1 cellular context compared by ENCODE assay signal in the genomic region with DNA sequence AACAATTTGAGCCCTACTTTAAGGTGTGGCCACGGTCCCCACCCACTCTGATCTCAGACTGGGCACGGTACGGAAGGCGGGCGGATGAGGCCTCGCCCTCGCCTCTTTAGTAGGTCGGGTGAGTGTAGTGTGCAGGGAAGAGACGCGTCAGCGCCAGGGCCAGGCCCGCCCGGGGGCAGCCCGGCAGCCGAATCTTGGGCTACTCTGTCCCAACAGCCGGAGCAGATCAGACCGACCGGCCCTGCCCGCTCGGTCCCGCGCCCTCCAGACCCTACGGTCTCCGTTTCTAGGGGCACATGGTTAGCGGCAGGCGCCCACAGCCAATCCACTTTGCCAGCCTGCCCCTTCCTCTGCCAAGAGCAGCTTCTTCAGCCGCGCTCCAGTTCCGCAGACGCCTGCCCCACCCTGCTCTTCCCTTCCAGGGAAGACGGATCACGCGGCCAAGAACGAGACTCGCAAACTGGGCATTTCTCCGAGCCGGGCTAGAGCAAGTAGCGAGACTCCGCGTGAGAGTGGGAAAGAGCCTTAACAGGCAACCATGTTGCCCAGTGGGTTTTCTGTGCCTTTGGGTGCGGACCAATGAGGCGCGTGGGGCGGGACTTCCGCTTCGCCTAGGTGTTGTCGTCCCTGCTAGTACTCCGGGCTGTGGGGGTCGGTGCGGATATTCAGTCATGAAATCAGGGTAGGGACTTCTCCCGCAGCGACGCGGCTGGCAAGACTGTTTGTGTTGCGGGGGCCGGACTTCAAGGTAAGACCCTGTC.
TF ChIP-seq lines count a peak whose summit lies in the region.

A gene with protein sequence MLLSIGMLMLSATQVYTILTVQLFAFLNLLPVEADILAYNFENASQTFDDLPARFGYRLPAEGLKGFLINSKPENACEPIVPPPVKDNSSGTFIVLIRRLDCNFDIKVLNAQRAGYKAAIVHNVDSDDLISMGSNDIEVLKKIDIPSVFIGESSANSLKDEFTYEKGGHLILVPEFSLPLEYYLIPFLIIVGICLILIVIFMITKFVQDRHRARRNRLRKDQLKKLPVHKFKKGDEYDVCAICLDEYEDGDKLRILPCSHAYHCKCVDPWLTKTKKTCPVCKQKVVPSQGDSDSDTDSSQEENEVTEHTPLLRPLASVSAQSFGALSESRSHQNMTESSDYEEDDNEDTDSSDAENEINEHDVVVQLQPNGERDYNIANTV (plus strand): TSS at position 610 of the 761 bp plus-strand sequence. CDS start 32,812 bp downstream, outside the sequence.

TF ChIP-seq in K562, 482 proteins besides CTCF, POLR2A, EP300 and RAD21 (continued from another document):
- TF ChIP-seq, protein P1, sequence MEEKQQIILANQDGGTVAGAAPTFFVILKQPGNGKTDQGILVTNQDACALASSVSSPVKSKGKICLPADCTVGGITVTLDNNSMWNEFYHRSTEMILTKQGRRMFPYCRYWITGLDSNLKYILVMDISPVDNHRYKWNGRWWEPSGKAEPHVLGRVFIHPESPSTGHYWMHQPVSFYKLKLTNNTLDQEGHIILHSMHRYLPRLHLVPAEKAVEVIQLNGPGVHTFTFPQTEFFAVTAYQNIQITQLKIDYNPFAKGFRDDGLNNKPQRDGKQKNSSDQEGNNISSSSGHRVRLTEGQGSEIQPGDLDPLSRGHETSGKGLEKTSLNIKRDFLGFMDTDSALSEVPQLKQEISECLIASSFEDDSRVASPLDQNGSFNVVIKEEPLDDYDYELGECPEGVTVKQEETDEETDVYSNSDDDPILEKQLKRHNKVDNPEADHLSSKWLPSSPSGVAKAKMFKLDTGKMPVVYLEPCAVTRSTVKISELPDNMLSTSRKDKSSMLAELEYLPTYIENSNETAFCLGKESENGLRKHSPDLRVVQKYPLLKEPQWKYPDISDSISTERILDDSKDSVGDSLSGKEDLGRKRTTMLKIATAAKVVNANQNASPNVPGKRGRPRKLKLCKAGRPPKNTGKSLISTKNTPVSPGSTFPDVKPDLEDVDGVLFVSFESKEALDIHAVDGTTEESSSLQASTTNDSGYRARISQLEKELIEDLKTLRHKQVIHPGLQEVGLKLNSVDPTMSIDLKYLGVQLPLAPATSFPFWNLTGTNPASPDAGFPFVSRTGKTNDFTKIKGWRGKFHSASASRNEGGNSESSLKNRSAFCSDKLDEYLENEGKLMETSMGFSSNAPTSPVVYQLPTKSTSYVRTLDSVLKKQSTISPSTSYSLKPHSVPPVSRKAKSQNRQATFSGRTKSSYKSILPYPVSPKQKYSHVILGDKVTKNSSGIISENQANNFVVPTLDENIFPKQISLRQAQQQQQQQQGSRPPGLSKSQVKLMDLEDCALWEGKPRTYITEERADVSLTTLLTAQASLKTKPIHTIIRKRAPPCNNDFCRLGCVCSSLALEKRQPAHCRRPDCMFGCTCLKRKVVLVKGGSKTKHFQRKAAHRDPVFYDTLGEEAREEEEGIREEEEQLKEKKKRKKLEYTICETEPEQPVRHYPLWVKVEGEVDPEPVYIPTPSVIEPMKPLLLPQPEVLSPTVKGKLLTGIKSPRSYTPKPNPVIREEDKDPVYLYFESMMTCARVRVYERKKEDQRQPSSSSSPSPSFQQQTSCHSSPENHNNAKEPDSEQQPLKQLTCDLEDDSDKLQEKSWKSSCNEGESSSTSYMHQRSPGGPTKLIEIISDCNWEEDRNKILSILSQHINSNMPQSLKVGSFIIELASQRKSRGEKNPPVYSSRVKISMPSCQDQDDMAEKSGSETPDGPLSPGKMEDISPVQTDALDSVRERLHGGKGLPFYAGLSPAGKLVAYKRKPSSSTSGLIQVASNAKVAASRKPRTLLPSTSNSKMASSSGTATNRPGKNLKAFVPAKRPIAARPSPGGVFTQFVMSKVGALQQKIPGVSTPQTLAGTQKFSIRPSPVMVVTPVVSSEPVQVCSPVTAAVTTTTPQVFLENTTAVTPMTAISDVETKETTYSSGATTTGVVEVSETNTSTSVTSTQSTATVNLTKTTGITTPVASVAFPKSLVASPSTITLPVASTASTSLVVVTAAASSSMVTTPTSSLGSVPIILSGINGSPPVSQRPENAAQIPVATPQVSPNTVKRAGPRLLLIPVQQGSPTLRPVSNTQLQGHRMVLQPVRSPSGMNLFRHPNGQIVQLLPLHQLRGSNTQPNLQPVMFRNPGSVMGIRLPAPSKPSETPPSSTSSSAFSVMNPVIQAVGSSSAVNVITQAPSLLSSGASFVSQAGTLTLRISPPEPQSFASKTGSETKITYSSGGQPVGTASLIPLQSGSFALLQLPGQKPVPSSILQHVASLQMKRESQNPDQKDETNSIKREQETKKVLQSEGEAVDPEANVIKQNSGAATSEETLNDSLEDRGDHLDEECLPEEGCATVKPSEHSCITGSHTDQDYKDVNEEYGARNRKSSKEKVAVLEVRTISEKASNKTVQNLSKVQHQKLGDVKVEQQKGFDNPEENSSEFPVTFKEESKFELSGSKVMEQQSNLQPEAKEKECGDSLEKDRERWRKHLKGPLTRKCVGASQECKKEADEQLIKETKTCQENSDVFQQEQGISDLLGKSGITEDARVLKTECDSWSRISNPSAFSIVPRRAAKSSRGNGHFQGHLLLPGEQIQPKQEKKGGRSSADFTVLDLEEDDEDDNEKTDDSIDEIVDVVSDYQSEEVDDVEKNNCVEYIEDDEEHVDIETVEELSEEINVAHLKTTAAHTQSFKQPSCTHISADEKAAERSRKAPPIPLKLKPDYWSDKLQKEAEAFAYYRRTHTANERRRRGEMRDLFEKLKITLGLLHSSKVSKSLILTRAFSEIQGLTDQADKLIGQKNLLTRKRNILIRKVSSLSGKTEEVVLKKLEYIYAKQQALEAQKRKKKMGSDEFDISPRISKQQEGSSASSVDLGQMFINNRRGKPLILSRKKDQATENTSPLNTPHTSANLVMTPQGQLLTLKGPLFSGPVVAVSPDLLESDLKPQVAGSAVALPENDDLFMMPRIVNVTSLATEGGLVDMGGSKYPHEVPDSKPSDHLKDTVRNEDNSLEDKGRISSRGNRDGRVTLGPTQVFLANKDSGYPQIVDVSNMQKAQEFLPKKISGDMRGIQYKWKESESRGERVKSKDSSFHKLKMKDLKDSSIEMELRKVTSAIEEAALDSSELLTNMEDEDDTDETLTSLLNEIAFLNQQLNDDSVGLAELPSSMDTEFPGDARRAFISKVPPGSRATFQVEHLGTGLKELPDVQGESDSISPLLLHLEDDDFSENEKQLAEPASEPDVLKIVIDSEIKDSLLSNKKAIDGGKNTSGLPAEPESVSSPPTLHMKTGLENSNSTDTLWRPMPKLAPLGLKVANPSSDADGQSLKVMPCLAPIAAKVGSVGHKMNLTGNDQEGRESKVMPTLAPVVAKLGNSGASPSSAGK (IDR thresholded peaks at IDR 0.05): peak; percentile 77
- peak; percentile 99 for TF ChIP-seq PKNOX1 (IDR thresholded peaks at IDR 0.05)
